Comparison of ENCODE assay signal across 13 cellular contexts in the genomic region with DNA sequence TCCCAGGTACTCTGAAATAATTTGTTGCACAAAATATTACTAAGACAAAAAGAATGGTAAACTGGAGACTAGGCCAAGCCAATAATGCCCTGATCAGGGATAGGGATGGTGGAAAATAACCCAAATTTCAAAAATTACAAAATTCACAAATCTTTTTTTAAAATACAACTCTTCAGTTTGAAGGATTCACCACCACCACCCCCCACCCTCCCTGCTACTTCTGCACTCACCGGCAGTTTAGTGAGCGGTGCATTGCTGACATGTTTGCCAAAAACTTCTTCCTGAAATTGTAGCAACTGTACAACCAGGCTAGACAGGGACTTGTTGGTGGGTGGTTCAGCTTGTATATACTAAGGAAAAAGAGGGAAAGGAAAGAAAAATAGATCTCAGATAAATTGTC. TPM values are rescaled to one million over a fixed set of nuclear protein-coding genes. Genes with fewer than 3 reads are reported as not detected.
DNase-seq lines count a peak whose midpoint lies in the region; ATAC-seq and TF ChIP-seq lines count a peak whose summit lies in the region.
"Had no signal": no experiment of that assay in that cellular context is flagged by ENCODE, and none has a peak within 500 bp of the region (broad histone marks: within the 10 kb centered on the region; RNA-seq: fewer than 3 reads in every experiment).

No MANE protein-coding gene starts in this region.

- intact Hi-C loops in mammary epithelial cell (cut with micrococcal nuclease) (no loop called here), MCF 10A (cut with micrococcal nuclease) (no loop called here), PC-3 (cut with micrococcal nuclease) (no loop called here)

- H3K4me3 Mint-ChIP-seq in MCF 10A (ENCODE audit: unreplicated experiment) (no peak overlapping the region), glutamatergic neuron (ENCODE audit: unreplicated experiment) (peak overlapping the region; percentile 93), type B pancreatic cell (peak overlapping the region; percentile 93)

- no peak for DNase-seq in mammary epithelial cell
- DNase-seq in MCF 10A (ENCODE audit: unreplicated experiment): no peak
- DNase-seq in PC-3: no peak
- DNase-seq in glutamatergic neuron: no peak
- no peak for DNase-seq in type B pancreatic cell (ENCODE audit: extremely low spot score, unreplicated experiment)
- no peak for DNase-seq in NCI-H345 (lab: John Stamatoyannopoulos, UW)
- no peak for DNase-seq in stimulated activated naive CD4-positive, alpha-beta T cell treated with Interleukin-2 at 50 U/mL for 16 hours (lab: John Stamatoyannopoulos, UW)
- DNase-seq: amniotic stem cell, C1 segment of cervical spinal cord, esophagus squamous epithelium, SW 1271 had no signal

- dilution Hi-C loops in mammary epithelial cell (cut with HindIII; ENCODE audit: low sequenced_read_pairs): loop anchor here (5.0 kb wide), 1 partner anchor 430 kb away; no protein-coding TSS in a partner anchor

- 45% methylated on average over 2 of the region's 2 CpGs for WGBS in mammary epithelial cell (ENCODE audit: low coverage, missing lambda C conversion rate)

- H3K36me3 Mint-ChIP-seq in MCF 10A (ENCODE audit: insufficient read depth, unreplicated experiment) (peaks cover 60% of the 10 kb centered on the region), glutamatergic neuron (ENCODE audit: unreplicated experiment) (peaks cover 4% of the 10 kb centered on the region), type B pancreatic cell (peaks cover 15% of the 10 kb centered on the region)

- no peaks in the 10 kb centered on the region for H3K9me2 ChIP-seq in PC-3 (replicated peaks; ENCODE audit: low read length)

- CTCF ChIA-PET in mammary epithelial cell (lab: Charles Lee; ENCODE audit: low non-redundant PET) (interaction anchor here (0.6 kb wide), 1 partner anchor 68 kb away, joined by 7 read pairs; no protein-coding TSS in a partner anchor), MCF 10A (lab: Yijun Ruan, JAX) (interaction anchor here (0.7 to 6.6 kb wide), 6 partner anchors 18 to 68 kb away, joined by 3 to 83 read pairs (median 22); a partner anchor contains a TSS), PC-3 (lab: Charles Lee) (no interaction called here)

- H3K9ac ChIP-seq in mammary epithelial cell (ENCODE audit: insufficient read depth, low read length) (no peak overlapping the region), PC-3 (ENCODE audit: low read length) (no peak overlapping the region)

- H2AFZ ChIP-seq in mammary epithelial cell (ENCODE audit: low read depth, low read length) (no peak overlapping the region), PC-3 (ENCODE audit: low read length) (no peak overlapping the region)

- peaks cover 27% of the 10 kb centered on the region for H3K4me1 Mint-ChIP-seq in MCF 10A (ENCODE audit: insufficient read depth, unreplicated experiment)
- peaks cover 8% of the 10 kb centered on the region for H3K4me1 Mint-ChIP-seq in glutamatergic neuron (ENCODE audit: low read depth, unreplicated experiment)
- H3K4me1 Mint-ChIP-seq in type B pancreatic cell (ENCODE audit: unreplicated experiment): peaks cover 20% of the 10 kb centered on the region

- H3K9me3 Mint-ChIP-seq in MCF 10A (ENCODE audit: unreplicated experiment) (no peaks in the 10 kb centered on the region), glutamatergic neuron (ENCODE audit: unreplicated experiment) (peaks cover 24% of the 10 kb centered on the region), type B pancreatic cell (no peaks in the 10 kb centered on the region)

- H3K27me3 Mint-ChIP-seq in MCF 10A (ENCODE audit: insufficient read depth, unreplicated experiment): no peaks in the 10 kb centered on the region
- H3K27me3 Mint-ChIP-seq in glutamatergic neuron (ENCODE audit: unreplicated experiment): peaks cover 18% of the 10 kb centered on the region
- peaks cover 7% of the 10 kb centered on the region for H3K27me3 Mint-ChIP-seq in type B pancreatic cell

- H3F3A ChIP-seq in PC-3 (ENCODE audit: low read length, unreplicated experiment): no peaks in the 10 kb centered on the region

- no peak overlapping the region for H3K27ac Mint-ChIP-seq in MCF 10A (ENCODE audit: low read depth, unreplicated experiment)
- no peak overlapping the region for H3K27ac Mint-ChIP-seq in glutamatergic neuron (ENCODE audit: unreplicated experiment)
- H3K27ac Mint-ChIP-seq in type B pancreatic cell: no peak overlapping the region

- H3K4me2 ChIP-seq in mammary epithelial cell (ENCODE audit: insufficient read depth, low read depth, low read length) (peak overlapping the region; percentile 10), PC-3 (ENCODE audit: low read length) (peak overlapping the region; percentile 86; the same call in 1 of the 2 replicates)

- peaks cover 18% of the 10 kb centered on the region for H3K4me1 ChIP-seq in mammary epithelial cell (ENCODE audit: insufficient read depth, low read length)
- H3K4me1 ChIP-seq in PC-3 (ENCODE audit: insufficient read depth, low read length): peaks cover 21% of the 10 kb centered on the region

- H3K27me3 ChIP-seq in mammary epithelial cell (ENCODE audit: insufficient read depth, low read length): no peaks in the 10 kb centered on the region
- no peaks in the 10 kb centered on the region for H3K27me3 ChIP-seq in PC-3 (ENCODE audit: low read length)
- H3K27me3 ChIP-seq: esophagus squamous epithelium had no signal

- TF ChIP-seq CTCF in mammary epithelial cell (conservative IDR thresholded peaks at IDR 0.05 in 1 of 2, IDR thresholded peaks at IDR 0.05 in 1 of 2; ENCODE audit: extremely low read depth in 1 of 2, insufficient read depth in 1 of 2, low read depth in 1 of 2, low read length in 2 of 2) (no peak), MCF 10A (IDR thresholded peaks at IDR 0.05; ENCODE audit: unreplicated experiment) (no peak), PC-3 (conservative IDR thresholded peaks at IDR 0.05; ENCODE audit: low read depth, low read length) (no peak), glutamatergic neuron (IDR thresholded peaks at IDR 0.05; ENCODE audit: partially characterized antibody, unreplicated experiment) (no peak), type B pancreatic cell (conservative IDR thresholded peaks at IDR 0.05) (no peak)

- H3K9me3 ChIP-seq in mammary epithelial cell (replicated peaks; ENCODE audit: insufficient read depth, low read length): no peaks in the 10 kb centered on the region
- no peaks in the 10 kb centered on the region for H3K9me3 ChIP-seq in PC-3 (ENCODE audit: low read length)
- H3K9me3 ChIP-seq: esophagus squamous epithelium had no signal

- in situ Hi-C loops in mammary epithelial cell (cut with MboI; ENCODE audit: low sequenced_read_pairs in 2 of 2): no loop called here

- POLR2A ChIA-PET in MCF 10A (lab: Yijun Ruan, JAX): interaction anchor here (1.7 to 7.9 kb wide), 5 partner anchors 10 to 59 kb away, joined by 5 to 108 read pairs (median 85); a partner anchor contains a TSS
- POLR2A ChIA-PET in PC-3 (lab: Charles Lee; ENCODE audit: unreplicated experiment): interaction anchor here (0.7 kb wide), 1 partner anchor 10 kb away, joined by 34 read pairs; no protein-coding TSS in a partner anchor

- ATAC-seq in PC-3: no peak
- ATAC-seq in GM19397 (IDR thresholded peaks at IDR 0.05; ENCODE audit: unreplicated experiment): no peak

- BruUV-seq in mammary epithelial cell (replicated peaks; lab: Mats Ljungman, UMichigan) (TSS peak; percentile 14), MCF 10A (replicated peaks; lab: Mats Ljungman, UMichigan) (no TSS peak), PC-3 (replicated peaks; lab: Mats Ljungman, UMichigan) (no TSS peak)

- H3K36me3 ChIP-seq in mammary epithelial cell (ENCODE audit: insufficient read depth, low read length) (peaks cover 19% of the 10 kb centered on the region), PC-3 (ENCODE audit: low read depth, low read length) (peaks cover 18% of the 10 kb centered on the region)

- peaks cover 36% of the 10 kb centered on the region for H3K79me2 ChIP-seq in mammary epithelial cell (ENCODE audit: insufficient read depth, low read length)
- peaks cover 30% of the 10 kb centered on the region for H3K79me2 ChIP-seq in PC-3 (ENCODE audit: low read length)

- no peak overlapping the region for H3K27ac ChIP-seq in mammary epithelial cell (ENCODE audit: insufficient read depth, low read depth, low read length)
- no peak overlapping the region for H3K27ac ChIP-seq in PC-3 (ENCODE audit: low read length)
- H3K27ac ChIP-seq: coronary artery had no signal

- H4K20me1 ChIP-seq in mammary epithelial cell (ENCODE audit: insufficient read depth, low read length): no peaks in the 10 kb centered on the region
- no peaks in the 10 kb centered on the region for H4K20me1 ChIP-seq in PC-3 (ENCODE audit: low read length)

- no peak overlapping the region for H3K4me3 ChIP-seq in mammary epithelial cell (replicated peaks in 1 of 3; ENCODE audit: insufficient read depth in 1 of 3, low read depth in 2 of 3, low read length in 3 of 3)
- no peak overlapping the region for H3K4me3 ChIP-seq in PC-3 (ENCODE audit: low read length)

RNA-seq across cellular contexts. Expression of a gene that starts 2.3 kb away (rescaled TPM):
- total RNA-seq in mammary epithelial cell (10 to 100 TPM; 28.7 to 61.6 TPM), MCF 10A (2022) (52.1 and 57.0 TPM in 2 replicates), PC-3 (2014; rRNA removed) (38.4 and 39.4 TPM in 2 replicates), glutamatergic neuron (ENCODE audit: unreplicated experiment) (196 TPM), type B pancreatic cell (ENCODE audit: low replicate concordance) (92.8 and 147 TPM in 2 replicates)
- 31.7 TPM for polyA plus RNA-seq in mammary epithelial cell
- polyA minus RNA-seq in mammary epithelial cell: 88.2 TPM

RNA-seq across cellular contexts. Expression of a gene that starts 28.8 kb away (rescaled TPM):
- 1,000 to 10,000 TPM in 1 of 2 donors, 100 to 1,000 TPM in 1; 732 to 1,042 TPM for total RNA-seq in mammary epithelial cell
- 3,180 TPM for polyA plus RNA-seq in mammary epithelial cell
- 913 TPM for polyA minus RNA-seq in mammary epithelial cell
- 716 and 997 TPM in 2 replicates for total RNA-seq in MCF 10A (2022)
- total RNA-seq in PC-3 (2014; rRNA removed): 1,385 and 1,597 TPM in 2 replicates
- 2,223 TPM for total RNA-seq in glutamatergic neuron (ENCODE audit: unreplicated experiment)
- total RNA-seq in type B pancreatic cell (ENCODE audit: low replicate concordance): 1,223 and 1,943 TPM in 2 replicates

RNA-seq across cellular contexts. Expression of a gene that starts 34.6 kb away (rescaled TPM):
- total RNA-seq in mammary epithelial cell (10 to 100 TPM; 24.7 to 57.1 TPM), MCF 10A (2022) (46.0 and 58.0 TPM in 2 replicates), PC-3 (2014; rRNA removed) (153 and 178 TPM in 2 replicates), glutamatergic neuron (ENCODE audit: unreplicated experiment) (232 TPM), type B pancreatic cell (ENCODE audit: low replicate concordance) (66.2 and 161 TPM in 2 replicates)
- polyA plus RNA-seq in mammary epithelial cell: 50.1 TPM
- 32.8 TPM for polyA minus RNA-seq in mammary epithelial cell

RNA-seq across cellular contexts. Expression of a gene that starts 34.8 kb away (rescaled TPM):
- total RNA-seq in mammary epithelial cell (100 to 1,000 TPM in 1 of 2 donors, 10 to 100 TPM in 1; 66.8 to 151 TPM), MCF 10A (2022) (92.1 and 108 TPM in 2 replicates), PC-3 (2014; rRNA removed) (43.9 and 52.1 TPM in 2 replicates), glutamatergic neuron (ENCODE audit: unreplicated experiment) (72.6 TPM), type B pancreatic cell (ENCODE audit: low replicate concordance) (33.7 and 37.7 TPM in 2 replicates)
- polyA plus RNA-seq in mammary epithelial cell: 51.7 TPM
- polyA minus RNA-seq in mammary epithelial cell: 115 TPM

RNA-seq across cellular contexts. Expression of a gene that starts 37.2 kb away (rescaled TPM):
- total RNA-seq in mammary epithelial cell (10 to 100 TPM; 18.3 to 37.5 TPM), MCF 10A (2022) (53.3 and 56.2 TPM in 2 replicates), PC-3 (2014; rRNA removed) (91.6 and 98.6 TPM in 2 replicates), glutamatergic neuron (ENCODE audit: unreplicated experiment) (42.6 TPM), type B pancreatic cell (ENCODE audit: low replicate concordance) (37.5 and 40.0 TPM in 2 replicates)
- 61.2 TPM for polyA plus RNA-seq in mammary epithelial cell
- polyA minus RNA-seq in mammary epithelial cell: 25.3 TPM
